ENCODE assay signal across 1 cellular context in genomic region chr7:130936202-130936931, GRCh38.
TF ChIP-seq lines count a peak whose summit lies in the region.

No MANE protein-coding gene starts in this region.

TF ChIP-seq in WTC11, 78 proteins besides CTCF, POLR2A, EP300 and RAD21 (continued from another document):
- no peak for TF ChIP-seq E2F5 (CRISPR knock-in tag; IDR thresholded peaks at IDR 0.05)
- no peak for TF ChIP-seq SMAD4 (CRISPR knock-in tag; IDR thresholded peaks at IDR 0.05)
- no peak for TF ChIP-seq ATF2 (CRISPR knock-in tag; IDR thresholded peaks at IDR 0.05; ENCODE audit: borderline replicate concordance, low read depth)
- TF ChIP-seq GTF2I (CRISPR knock-in tag; conservative IDR thresholded peaks at IDR 0.05), result no peak
- TF ChIP-seq ATF1 (CRISPR knock-in tag; IDR thresholded peaks at IDR 0.05), result no peak
- TF ChIP-seq ERG (CRISPR knock-in tag; IDR thresholded peaks at IDR 0.05), result no peak
- no peak for TF ChIP-seq CBFB (CRISPR knock-in tag; IDR thresholded peaks at IDR 0.05; ENCODE audit: low read depth)
- TF ChIP-seq ARID4B (CRISPR knock-in tag; IDR thresholded peaks at IDR 0.05; ENCODE audit: borderline replicate concordance), result no peak
- no peak for TF ChIP-seq RORB (CRISPR knock-in tag; IDR thresholded peaks at IDR 0.05)
- TF ChIP-seq NFE2L1 (CRISPR knock-in tag; IDR thresholded peaks at IDR 0.05), result no peak
- no peak for TF ChIP-seq CDX4 (CRISPR knock-in tag; IDR thresholded peaks at IDR 0.05; ENCODE audit: borderline replicate concordance)
- no peak for TF ChIP-seq RELA (CRISPR knock-in tag; IDR thresholded peaks at IDR 0.05; ENCODE audit: borderline replicate concordance)
- no peak for TF ChIP-seq HMGA2 (CRISPR knock-in tag; IDR thresholded peaks at IDR 0.05)
